Comparison of ENCODE assay signal across 9 cellular contexts in genomic region chr17:47941998-47942490, GRCh38. TPM values are rescaled to one million over a fixed set of nuclear protein-coding genes. Genes with fewer than 3 reads are reported as not detected.
DNase-seq lines count a peak whose midpoint lies in the region; ATAC-seq and TF ChIP-seq lines count a peak whose summit lies in the region.
"Had no signal": no experiment of that assay in that cellular context is flagged by ENCODE, and none has a peak within 500 bp of the region (broad histone marks: within the 10 kb centered on the region; RNA-seq: fewer than 3 reads in every experiment).

No MANE protein-coding gene starts in this region.

- H3K9ac ChIP-seq in PC-3 (ENCODE audit: low read length): peak overlapping the region; percentile 86
- peak overlapping the region; percentile 49 for H3K9ac ChIP-seq in endodermal cell (ENCODE audit: extremely low read depth, low read length, poor library complexity, severe bottlenecking)

- no peaks in the 10 kb centered on the region for H3K36me3 ChIP-seq in CD8-positive, alpha-beta T cell (ENCODE audit: insufficient read depth, low read length)
- H3K36me3 ChIP-seq in PC-3 (ENCODE audit: low read depth, low read length) (peaks cover 11% of the 10 kb centered on the region), endodermal cell (ENCODE audit: control insufficient read depth, insufficient read depth, low read length) (peaks cover 11% of the 10 kb centered on the region), osteoblast (ENCODE audit: insufficient read depth, low read length) (peaks cover 11% of the 10 kb centered on the region)

- peaks cover 26% of the 10 kb centered on the region for H3K79me2 ChIP-seq in PC-3 (ENCODE audit: low read length)
- H3K79me2 ChIP-seq in osteoblast (ENCODE audit: insufficient read depth, low read length): peaks cover 18% of the 10 kb centered on the region

- POLR2A ChIA-PET in CD8-positive, alpha-beta T cell (lab: Charles Lee): interaction anchor here (1.0 to 2.3 kb wide), 4 partner anchors 8 to 47 kb away, joined by 3 to 19 read pairs (median 12); partner anchors contain the start of genes CDK5RAP3 and SP2
- POLR2A ChIA-PET in PC-3 (lab: Charles Lee; ENCODE audit: unreplicated experiment): interaction anchor here (0.6 to 1.0 kb wide), 2 partner anchors 47 to 52 kb away, joined by 7 to 11 read pairs; partner anchors contain the start of gene SP2

- H3K4me2 ChIP-seq in PC-3 (ENCODE audit: low read length) (peak overlapping the region; percentile 91), osteoblast (ENCODE audit: insufficient read depth, low read length) (peak overlapping the region; percentile 96)

- no peak for DNase-seq in CD8-positive, alpha-beta T cell
- DNase-seq in PC-3: no peak
- DNase-seq in endodermal cell: no peak
- DNase-seq in osteoblast (ENCODE audit: insufficient read length, low spot score, missing footprints): no peak
- no peak for DNase-seq in NCI-H226
- DNase-seq in DMS153 (lab: John Stamatoyannopoulos, UW): no peak
- DNase-seq in activated CD4-positive, alpha-beta T cell treated with anti-CD3 and anti-CD28 coated beads, Interleukin-2, amount 50 U/mL, for 1 hour: no peak

- no TSS peak for BruUV-seq in PC-3 (replicated peaks; lab: Mats Ljungman, UMichigan)

- intact Hi-C loops in CD8-positive, alpha-beta T cell (cut with DNase I, micrococcal nuclease): loop anchor here (1.0 to 10.0 kb wide), 8 partner anchors 28 to 875 kb away; partner anchors contain the start of genes CBX1 (in 2 of the 2), SP2 (in 2 of the 2), LRRC46 (in 1 of the 2) and MRPL10 (in 1 of the 2)
- intact Hi-C loops in PC-3 (cut with micrococcal nuclease): loop anchor here (2.0 kb wide), 2 partner anchors 29 to 45 kb away; partner anchors contain the start of genes CDK5RAP3 and SP2

- WGBS in endodermal cell (ENCODE audit: insufficient coverage in 1 of 2, insufficient read length in 1 of 2), 2 experiments: 30 to 32% methylated on average over 5 to 9 of the region's 9 CpGs

- H3K27ac Mint-ChIP-seq in CD8-positive, alpha-beta T cell: peak overlapping the region; percentile 87
- no peak overlapping the region for H3K27ac Mint-ChIP-seq in endodermal cell

- H3K4me1 Mint-ChIP-seq in CD8-positive, alpha-beta T cell (ENCODE audit: low read depth): peaks cover 61% of the 10 kb centered on the region
- no peaks in the 10 kb centered on the region for H3K4me1 Mint-ChIP-seq in endodermal cell

- H3K4me3 ChIP-seq in CD8-positive, alpha-beta T cell (ENCODE audit: low read depth, low read length): peak overlapping the region; percentile 72
- peak overlapping the region; percentile 77 for H3K4me3 ChIP-seq in PC-3 (ENCODE audit: low read length)
- H3K4me3 ChIP-seq in endodermal cell (ENCODE audit: low read length): peak overlapping the region; percentile 94
- peak overlapping the region; percentile 92 for H3K4me3 ChIP-seq in osteoblast (ENCODE audit: insufficient read depth, low read length)

- peaks cover 53% of the 10 kb centered on the region for H3K4me1 ChIP-seq in CD8-positive, alpha-beta T cell (ENCODE audit: insufficient read depth, low read length)
- H3K4me1 ChIP-seq in PC-3 (ENCODE audit: insufficient read depth, low read length): peaks cover 24% of the 10 kb centered on the region
- no peaks in the 10 kb centered on the region for H3K4me1 ChIP-seq in endodermal cell (ENCODE audit: control insufficient read depth, insufficient read depth, low read length)
- peaks cover 38% of the 10 kb centered on the region for H3K4me1 ChIP-seq in osteoblast (ENCODE audit: insufficient read depth, low read length)

- peak overlapping the region; percentile 57 for H3K27ac ChIP-seq in CD8-positive, alpha-beta T cell (ENCODE audit: low read depth, low read length)
- H3K27ac ChIP-seq in PC-3 (ENCODE audit: low read length) (peak overlapping the region; percentile 24; the same call in 1 of the 2 replicates), endodermal cell (ENCODE audit: low read depth, low read length) (no peak overlapping the region), osteoblast (ENCODE audit: low read depth, low read length) (peak overlapping the region; percentile 76)

- H3K27me3 ChIP-seq in CD8-positive, alpha-beta T cell (ENCODE audit: insufficient read depth, low read length): no peaks in the 10 kb centered on the region
- H3K27me3 ChIP-seq in PC-3 (ENCODE audit: low read length) (no peaks in the 10 kb centered on the region), endodermal cell (ENCODE audit: control insufficient read depth, insufficient read depth, low read length, poor library complexity, severe bottlenecking) (peaks cover 3% of the 10 kb centered on the region), osteoblast (ENCODE audit: insufficient read depth, low read length) (no peaks in the 10 kb centered on the region)

- no peak for TF ChIP-seq CTCF in CD8-positive, alpha-beta T cell (IDR thresholded peaks at IDR 0.05)
- no peak for TF ChIP-seq CTCF in PC-3 (conservative IDR thresholded peaks at IDR 0.05; ENCODE audit: low read depth, low read length)
- TF ChIP-seq CTCF in endodermal cell (conservative IDR thresholded peaks at IDR 0.05): no peak
- no peak for TF ChIP-seq CTCF in osteoblast (IDR thresholded peaks at IDR 0.05; ENCODE audit: extremely low read depth, low read depth, low read length)

- H3K9me3 ChIP-seq in CD8-positive, alpha-beta T cell (ENCODE audit: low read length): no peaks in the 10 kb centered on the region
- H3K9me3 ChIP-seq in PC-3 (ENCODE audit: low read length) (no peaks in the 10 kb centered on the region), endodermal cell (ENCODE audit: control insufficient read depth, low read length) (no peaks in the 10 kb centered on the region), osteoblast (ENCODE audit: low read depth, low read length) (no peaks in the 10 kb centered on the region)

- peaks cover 30% of the 10 kb centered on the region for H3K36me3 Mint-ChIP-seq in CD8-positive, alpha-beta T cell
- peaks cover 1% of the 10 kb centered on the region for H3K36me3 Mint-ChIP-seq in endodermal cell (ENCODE audit: low read depth)

- H3K9me3 Mint-ChIP-seq in CD8-positive, alpha-beta T cell: no peaks in the 10 kb centered on the region
- H3K9me3 Mint-ChIP-seq in endodermal cell: peaks cover 5% of the 10 kb centered on the region

- no peak for ATAC-seq in CD8-positive, alpha-beta T cell
- ATAC-seq in PC-3 (no peak), HG02759 (IDR thresholded peaks at IDR 0.05; ENCODE audit: unreplicated experiment) (no peak)

- no peaks in the 10 kb centered on the region for H3K27me3 Mint-ChIP-seq in CD8-positive, alpha-beta T cell (ENCODE audit: low read depth)
- peaks cover 19% of the 10 kb centered on the region for H3K27me3 Mint-ChIP-seq in endodermal cell (ENCODE audit: insufficient read depth)

- H3K4me3 Mint-ChIP-seq in CD8-positive, alpha-beta T cell: peak overlapping the region; percentile 86
- H3K4me3 Mint-ChIP-seq in endodermal cell: peak overlapping the region; percentile 57

- peak overlapping the region; percentile 80 for H2AFZ ChIP-seq in PC-3 (ENCODE audit: low read length)
- H2AFZ ChIP-seq in osteoblast (ENCODE audit: low read length): peak overlapping the region; percentile 89

- H4K20me1 ChIP-seq in PC-3 (ENCODE audit: low read length) (no peaks in the 10 kb centered on the region), osteoblast (ENCODE audit: insufficient read depth, low read length) (no peaks in the 10 kb centered on the region)

- no peaks in the 10 kb centered on the region for H3F3A ChIP-seq in PC-3 (ENCODE audit: low read length, unreplicated experiment)

- CTCF ChIA-PET in CD8-positive, alpha-beta T cell (lab: Charles Lee): interaction anchor here (1.1 to 23.6 kb wide), 9 partner anchors 7 to 101 kb away, joined by 3 to 421 read pairs (median 4); partner anchors contain the start of genes CDK5RAP3, PRR15L and SCRN2
- CTCF ChIA-PET in PC-3 (lab: Charles Lee): interaction anchor here (0.5 to 3.4 kb wide), 3 partner anchors 29 to 1032 kb away, joined by 4 to 19 read pairs (median 4); partner anchors contain the start of gene CDK5RAP3

- H3K9me2 ChIP-seq in PC-3 (replicated peaks; ENCODE audit: low read length): no peaks in the 10 kb centered on the region

RNA-seq across cellular contexts. Expression of gene PNPO, which starts 0.7 kb away (rescaled TPM):
- total RNA-seq in CD8-positive, alpha-beta T cell: 1 to 10 TPM; 5.7 to 5.8 TPM
- total RNA-seq in PC-3 (2014; rRNA removed) (49.8 and 57.5 TPM in 2 replicates), endodermal cell (10 to 100 TPM in 1 of 2 donors, 1 to 10 TPM in 1; 8.5 to 10.4 TPM), osteoblast (31.5 and 32.4 TPM in 2 replicates)
- 7.9 TPM for polyA plus RNA-seq in endodermal cell (2013, experiment 1 of 2)
- polyA plus RNA-seq in endodermal cell (2013, experiment 2 of 2): 7.4 TPM

RNA-seq across cellular contexts. Expression of gene PRR15L, which starts 15.6 kb away (rescaled TPM):
- total RNA-seq in CD8-positive, alpha-beta T cell: not detected
- 3.8 and 6.0 TPM in 2 replicates for total RNA-seq in PC-3 (2014; rRNA removed)
- under 1 TPM; 0.57 to 0.60 TPM for total RNA-seq in endodermal cell
- not detected for polyA plus RNA-seq in endodermal cell (2013, experiment 1 of 2)
- not detected for polyA plus RNA-seq in endodermal cell (2013, experiment 2 of 2)
- not detected in 2 replicates for total RNA-seq in osteoblast
- total RNA-seq: pulmonary artery endothelial cell had no signal

RNA-seq across cellular contexts. Expression of gene CDK5RAP3, which starts 28.9 kb away (rescaled TPM):
- total RNA-seq in CD8-positive, alpha-beta T cell: 100 to 1,000 TPM; 220 to 231 TPM
- 193 and 209 TPM in 2 replicates for total RNA-seq in PC-3 (2014; rRNA removed)
- 100 to 1,000 TPM; 171 to 198 TPM for total RNA-seq in endodermal cell
- 245 TPM for polyA plus RNA-seq in endodermal cell (2013, experiment 1 of 2)
- polyA plus RNA-seq in endodermal cell (2013, experiment 2 of 2): 217 TPM
- 46.6 and 50.3 TPM in 2 replicates for total RNA-seq in osteoblast

RNA-seq across cellular contexts. Expression of gene SP2, which starts 46.0 kb away (rescaled TPM):
- total RNA-seq in CD8-positive, alpha-beta T cell: 10 to 100 TPM; 24.5 to 26.0 TPM
- total RNA-seq in PC-3 (2014; rRNA removed) (3.9 and 6.5 TPM in 2 replicates), endodermal cell (10 to 100 TPM; 12.8 to 13.4 TPM), osteoblast (2.4 and 2.5 TPM in 2 replicates)
- 17.2 TPM for polyA plus RNA-seq in endodermal cell (2013, experiment 1 of 2)
- 14.8 TPM for polyA plus RNA-seq in endodermal cell (2013, experiment 2 of 2)
